ENCODE assay signal across 8 cellular contexts in the genomic region with DNA sequence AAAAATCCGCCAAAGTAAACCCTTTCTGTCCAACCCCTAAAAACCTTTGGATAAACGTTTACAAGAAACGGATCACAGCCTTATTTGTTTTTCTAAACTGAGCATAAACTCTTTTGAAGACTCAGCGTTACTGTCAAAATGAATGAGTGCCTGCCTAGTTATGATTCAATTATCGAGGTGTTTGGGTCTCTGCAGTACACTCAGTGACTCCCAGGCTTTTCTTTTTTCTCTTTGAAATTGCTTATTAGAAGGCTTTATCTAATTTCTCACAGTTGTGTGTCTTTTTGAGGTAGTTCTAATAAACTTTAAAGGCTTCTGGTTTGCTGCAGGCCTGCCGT. TPM values are rescaled to one million over a fixed set of nuclear protein-coding genes. Genes with fewer than 3 reads are reported as not detected.
DNase-seq lines count a peak whose midpoint lies in the region; ATAC-seq and TF ChIP-seq lines count a peak whose summit lies in the region.

No MANE protein-coding gene starts in this region.

- H3K9me3 Mint-ChIP-seq in IgD-negative memory B cell, result no peaks in the 10 kb centered on the region
- no peaks in the 10 kb centered on the region for H3K9me3 Mint-ChIP-seq in natural killer cell

- peak; percentile 6 for DNase-seq in AG08395 (ENCODE audit: low spot score)
- no peak for DNase-seq in colonic mucosa
- no peak for DNase-seq in natural killer cell
- DNase-seq in stimulated activated naive CD4-positive, alpha-beta T cell treated with Interleukin-2 at 50 U/mL for 16 hours (lab: John Stamatoyannopoulos, UW), result no peak
- no peak for DNase-seq in NK-92 treated with Interleukin-12 subunit alpha and Interleukin-12 subunit beta, amount 100 ng/mL, for 24 hours (lab: John Stamatoyannopoulos, UW)
- DNase-seq in activated CD4-positive, alpha-beta T cell treated with anti-CD3 and anti-CD28 coated beads, Interleukin-2, amount 50 U/mL, for 48 hours, result no peak

- H3K36me3 ChIP-seq in colonic mucosa, result no peaks in the 10 kb centered on the region

- ATAC-seq in GM19372 (IDR thresholded peaks at IDR 0.05; ENCODE audit: low read depth, unreplicated experiment) (peak; percentile 1), natural killer cell (peak in 1 of 3 donors; percentile 5)

- no peaks in the 10 kb centered on the region for H3K27me3 ChIP-seq in colonic mucosa

- H3K27ac ChIP-seq in colonic mucosa, result peak overlapping the region; percentile 99

- peak overlapping the region; percentile 78 to 80 for H3K9ac ChIP-seq in colonic mucosa (ENCODE audit: low read depth in 2 of 2, low read length in 2 of 2)

- intact Hi-C loops in colonic mucosa (cut with DNase I), result no loop called here
- intact Hi-C loops in natural killer cell (cut with micrococcal nuclease), result loop anchor here (1.0 kb wide), 1 partner anchor 45 kb away; no protein-coding TSS in a partner anchor

- H3K27ac Mint-ChIP-seq in IgD-negative memory B cell, result peak overlapping the region; percentile 96 to 98 (median 98)
- peak overlapping the region; percentile 96 to 99 for H3K27ac Mint-ChIP-seq in natural killer cell

- no peak for TF ChIP-seq CTCF in colonic mucosa (IDR thresholded peaks at IDR 0.05)
- TF ChIP-seq CTCF in natural killer cell (IDR thresholded peaks at IDR 0.05), result no peak

- peak overlapping the region; percentile 74 for H3K4me3 ChIP-seq in colonic mucosa

- H3K27me3 Mint-ChIP-seq in IgD-negative memory B cell (no peaks in the 10 kb centered on the region), natural killer cell (ENCODE audit: low read depth in 2 of 2) (peaks cover 0 to 4% of the 10 kb centered on the region in 2 donors)

- H3K4me3 Mint-ChIP-seq in IgD-negative memory B cell, result peak overlapping the region; percentile 91 to 98 (median 94)
- peak overlapping the region; percentile 89 for H3K4me3 Mint-ChIP-seq in natural killer cell

- H3K4me1 Mint-ChIP-seq in IgD-negative memory B cell (peaks cover 35 to 41% (median 39%) of the 10 kb centered on the region in 3 donors), natural killer cell (peaks cover 24 to 26% of the 10 kb centered on the region in 2 donors)

- peaks cover 12% of the 10 kb centered on the region for H3K4me1 ChIP-seq in colonic mucosa

- no peaks in the 10 kb centered on the region for H3K9me3 ChIP-seq in colonic mucosa

- H3K36me3 Mint-ChIP-seq in IgD-negative memory B cell (peaks cover 10% of the 10 kb centered on the region), natural killer cell (no peaks in the 10 kb centered on the region)

RNA-seq across cellular contexts. Expression of gene RHBDD1, which starts 0.7 kb away (rescaled TPM):
- 32.0 TPM for polyA plus RNA-seq in IgD-negative memory B cell
- 10 to 100 TPM; 29.9 to 31.7 TPM for total RNA-seq in colonic mucosa
- total RNA-seq in natural killer cell, result 10 to 100 TPM; 33.7 to 49.7 (median 47.7) TPM

RNA-seq across cellular contexts. Expression of gene IRS1, which starts 36.9 kb away (rescaled TPM):
- 0.21 TPM for polyA plus RNA-seq in IgD-negative memory B cell
- total RNA-seq in colonic mucosa, result 10 to 100 TPM in 1 of 2 donors, 1 to 10 TPM in 1; 9.5 to 17.4 TPM
- total RNA-seq in natural killer cell, result under 1 TPM; 0.09 to 0.55 (median 0.36) TPM

Comparison
In these comparisons a context has a peak if more than half of its experiments do, and no peak if none do; other contexts are left out.
1. RNA of gene IRS1, which starts 36.9 kb away (total RNA-seq): 9.5 to 17.4 TPM in colonic mucosa; 0.09 to 0.55 TPM in natural killer cell; every median in the first group is over 4 times any median in the second.